ENCODE assay signal across 2 cellular contexts in genomic region chr2:29104589-29105164, GRCh38.
TF ChIP-seq lines count a peak whose summit lies in the region.

No MANE protein-coding gene starts in this region.

TF ChIP-seq in HepG2, 621 proteins besides CTCF, POLR2A, EP300 and RAD21:
- TF ChIP-seq ARHGAP35 (CRISPR knock-in tag; IDR thresholded peaks at IDR 0.05; ENCODE audit: borderline replicate concordance) = no peak
- TF ChIP-seq MIER2 (CRISPR knock-in tag; IDR thresholded peaks at IDR 0.05) = 0 out of 2 replicates have a peak, but pooled peaks have one; percentile 48
- TF ChIP-seq, protein P1, sequence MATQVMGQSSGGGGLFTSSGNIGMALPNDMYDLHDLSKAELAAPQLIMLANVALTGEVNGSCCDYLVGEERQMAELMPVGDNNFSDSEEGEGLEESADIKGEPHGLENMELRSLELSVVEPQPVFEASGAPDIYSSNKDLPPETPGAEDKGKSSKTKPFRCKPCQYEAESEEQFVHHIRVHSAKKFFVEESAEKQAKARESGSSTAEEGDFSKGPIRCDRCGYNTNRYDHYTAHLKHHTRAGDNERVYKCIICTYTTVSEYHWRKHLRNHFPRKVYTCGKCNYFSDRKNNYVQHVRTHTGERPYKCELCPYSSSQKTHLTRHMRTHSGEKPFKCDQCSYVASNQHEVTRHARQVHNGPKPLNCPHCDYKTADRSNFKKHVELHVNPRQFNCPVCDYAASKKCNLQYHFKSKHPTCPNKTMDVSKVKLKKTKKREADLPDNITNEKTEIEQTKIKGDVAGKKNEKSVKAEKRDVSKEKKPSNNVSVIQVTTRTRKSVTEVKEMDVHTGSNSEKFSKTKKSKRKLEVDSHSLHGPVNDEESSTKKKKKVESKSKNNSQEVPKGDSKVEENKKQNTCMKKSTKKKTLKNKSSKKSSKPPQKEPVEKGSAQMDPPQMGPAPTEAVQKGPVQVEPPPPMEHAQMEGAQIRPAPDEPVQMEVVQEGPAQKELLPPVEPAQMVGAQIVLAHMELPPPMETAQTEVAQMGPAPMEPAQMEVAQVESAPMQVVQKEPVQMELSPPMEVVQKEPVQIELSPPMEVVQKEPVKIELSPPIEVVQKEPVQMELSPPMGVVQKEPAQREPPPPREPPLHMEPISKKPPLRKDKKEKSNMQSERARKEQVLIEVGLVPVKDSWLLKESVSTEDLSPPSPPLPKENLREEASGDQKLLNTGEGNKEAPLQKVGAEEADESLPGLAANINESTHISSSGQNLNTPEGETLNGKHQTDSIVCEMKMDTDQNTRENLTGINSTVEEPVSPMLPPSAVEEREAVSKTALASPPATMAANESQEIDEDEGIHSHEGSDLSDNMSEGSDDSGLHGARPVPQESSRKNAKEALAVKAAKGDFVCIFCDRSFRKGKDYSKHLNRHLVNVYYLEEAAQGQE (IDR thresholded peaks at IDR 0.05; ENCODE audit: borderline replicate concordance in 1 of 2, low read depth in 1 of 2, low read length in 2 of 2) = peak; percentile 21 to 84
- TF ChIP-seq, protein P2, sequence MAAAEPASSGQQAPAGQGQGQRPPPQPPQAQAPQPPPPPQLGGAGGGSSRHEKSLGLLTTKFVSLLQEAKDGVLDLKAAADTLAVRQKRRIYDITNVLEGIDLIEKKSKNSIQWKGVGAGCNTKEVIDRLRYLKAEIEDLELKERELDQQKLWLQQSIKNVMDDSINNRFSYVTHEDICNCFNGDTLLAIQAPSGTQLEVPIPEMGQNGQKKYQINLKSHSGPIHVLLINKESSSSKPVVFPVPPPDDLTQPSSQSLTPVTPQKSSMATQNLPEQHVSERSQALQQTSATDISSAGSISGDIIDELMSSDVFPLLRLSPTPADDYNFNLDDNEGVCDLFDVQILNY (CRISPR knock-in tag; conservative IDR thresholded peaks at IDR 0.05) = 0 out of 2 replicates have a peak, but pooled peaks have one; percentile 22
- TF ChIP-seq PCBP2 (optimal IDR thresholded peaks at IDR 0.05; ENCODE audit: low read depth, low read length, poor library complexity, severe bottlenecking) = no peak

TF ChIP-seq in IMR-90, 13 proteins besides CTCF, POLR2A, EP300 and RAD21:
- TF ChIP-seq RFX5 (IDR thresholded peaks at IDR 0.05; ENCODE audit: low read depth, low read length) (no peak), MAZ (IDR thresholded peaks at IDR 0.05; ENCODE audit: borderline replicate concordance, low read depth, low read length) (no peak), RCOR1 (IDR thresholded peaks at IDR 0.05; ENCODE audit: insufficient replicate concordance, low read length) (no peak), SMC3 (IDR thresholded peaks at IDR 0.05; ENCODE audit: low read depth, low read length) (no peak), CHD1 (IDR thresholded peaks at IDR 0.05; ENCODE audit: low read depth, low read length) (no peak), ELK1 (IDR thresholded peaks at IDR 0.05; ENCODE audit: borderline replicate concordance, low read depth, low read length) (no peak), MAFK (IDR thresholded peaks at IDR 0.05; ENCODE audit: low read depth, low read length) (no peak), MXI1 (IDR thresholded peaks at IDR 0.05; ENCODE audit: borderline replicate concordance, low read depth, low read length) (no peak), NFE2L2 (IDR thresholded peaks at IDR 0.05; ENCODE audit: low read depth, low read length) (no peak), USF2 (IDR thresholded peaks at IDR 0.05; ENCODE audit: low read depth, low read length) (no peak), FOS (IDR thresholded peaks at IDR 0.05; ENCODE audit: low read depth, low read length) (no peak), CEBPB (IDR thresholded peaks at IDR 0.05; ENCODE audit: low read depth, low read length) (no peak), BHLHE40 (IDR thresholded peaks at IDR 0.05; ENCODE audit: low read depth, low read length) (no peak)
TF ChIP-seq in IMR-90: peak in this region for 0.
